In the genomic region with DNA sequence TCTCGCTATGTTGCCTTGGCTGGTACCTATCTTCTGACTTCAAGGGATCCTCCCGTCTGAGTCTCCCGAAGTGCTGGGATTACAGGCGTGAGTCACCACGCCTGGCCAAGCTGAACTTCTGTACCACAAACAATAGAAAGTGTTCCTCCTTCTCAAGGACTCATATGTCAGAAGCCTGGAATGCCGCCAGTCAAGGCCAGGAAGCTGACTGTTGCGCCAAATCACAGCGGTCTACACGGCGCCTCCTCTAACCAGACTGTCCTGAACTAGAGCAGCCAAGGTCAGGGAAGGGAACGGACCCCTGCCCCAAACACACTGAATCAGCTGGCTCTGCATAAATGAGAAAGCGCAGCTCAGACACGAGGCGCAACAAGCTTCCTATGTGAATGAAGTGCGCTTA, we compare ENCODE assay signal across 9 cellular contexts. TPM values are rescaled to one million over a fixed set of nuclear protein-coding genes. Genes with fewer than 3 reads are reported as not detected.
DNase-seq lines count a peak whose midpoint lies in the region; ATAC-seq and TF ChIP-seq lines count a peak whose summit lies in the region.
"Had no signal": no experiment of that assay in that cellular context is flagged by ENCODE, and none has a peak within 500 bp of the region (broad histone marks: within the 10 kb centered on the region; RNA-seq: fewer than 3 reads in every experiment).

No MANE protein-coding gene starts in this region.

- H3K36me3 Mint-ChIP-seq in naive thymus-derived CD8-positive, alpha-beta T cell: peaks cover 7 to 17% (median 7%) of the 10 kb centered on the region in 3 donors

- peaks cover 0 to 5% (median 0%) of the 10 kb centered on the region in 4 donors for H3K4me1 Mint-ChIP-seq in naive thymus-derived CD8-positive, alpha-beta T cell

- intact Hi-C loops in left lung (cut with DNase I): no loop called here

- POLR2A ChIA-PET in naive thymus-derived CD8-positive, alpha-beta T cell (lab: Charles Lee): no interaction called here

- TF ChIP-seq POLR2A in upper lobe of left lung (IDR thresholded peaks at IDR 0.05): peak in 1 of 4 donors; percentile 49

- no peak overlapping the region for H3K27ac Mint-ChIP-seq in naive thymus-derived CD8-positive, alpha-beta T cell

- peak; percentile 87 for ATAC-seq in left lung
- ATAC-seq in upper lobe of left lung (ENCODE audit: low FRiP score in 2 of 2): peak; percentile 78 to 86
- ATAC-seq in naive thymus-derived CD8-positive, alpha-beta T cell: no peak
- ATAC-seq in HG03095 (IDR thresholded peaks at IDR 0.05; ENCODE audit: unreplicated experiment): no peak

- TF ChIP-seq CTCF in choroid plexus epithelial cell (conservative IDR thresholded peaks at IDR 0.05; ENCODE audit: low read depth, low read length) (no peak), left lung (IDR thresholded peaks at IDR 0.05) (no peak), upper lobe of left lung (IDR thresholded peaks at IDR 0.05) (no peak)

- H3K27me3 ChIP-seq in left lung (no peaks in the 10 kb centered on the region), upper lobe of left lung (no peaks in the 10 kb centered on the region)

- H3K9me3 ChIP-seq in left lung (no peaks in the 10 kb centered on the region), upper lobe of left lung (no peaks in the 10 kb centered on the region)

- H3K27ac ChIP-seq in left lung (peak overlapping the region; percentile 22 to 49), upper lobe of left lung (peak overlapping the region in 3 of 4 donors; percentile 45 to 64 (median 53))
- H3K27ac ChIP-seq: 22Rv1 had no signal

- peaks cover 0 to 11% (median 4%) of the 10 kb centered on the region in 9 donors for H3K9me3 Mint-ChIP-seq in naive thymus-derived CD8-positive, alpha-beta T cell

- DNase-seq in DMS53 (lab: John Stamatoyannopoulos, UW) (peak; percentile 27), DMS53 treated with DMSO at 0.1 percent for 48 hours (lab: John Stamatoyannopoulos, UW; ENCODE audit: unreplicated experiment) (no peak), choroid plexus epithelial cell (ENCODE audit: low read depth) (peak; percentile 95), left lung (peak; percentile 88 to 89), upper lobe of left lung (peak in 1 of 2 donors; percentile 95)
- no peak for DNase-seq in naive thymus-derived CD8-positive, alpha-beta T cell
- no peak for DNase-seq in activated CD4-positive, CD25-positive, alpha-beta regulatory T cell treated with anti-CD3 and anti-CD28 coated beads, Interleukin-2, amount 50 U/mL, for 72 hours

- peak in 2 of 4 donors; percentile 30 to 90 for TF ChIP-seq EP300 in upper lobe of left lung (IDR thresholded peaks at IDR 0.05)

- H3K4me3 Mint-ChIP-seq in naive thymus-derived CD8-positive, alpha-beta T cell: no peak overlapping the region

- WGBS in upper lobe of left lung, 2 donors: 44 to 70% methylated on average over 10 to 15 of the region's 15 CpGs

- H3K4me1 ChIP-seq in left lung: peaks cover 12 to 49% of the 10 kb centered on the region in 2 donors
- peaks cover 18 to 25% (median 24%) of the 10 kb centered on the region in 4 donors for H3K4me1 ChIP-seq in upper lobe of left lung

- no peaks in the 10 kb centered on the region for H3K27me3 Mint-ChIP-seq in naive thymus-derived CD8-positive, alpha-beta T cell

- H3K4me3 ChIP-seq in choroid plexus epithelial cell (ENCODE audit: low read depth, low read length) (no peak overlapping the region), left lung (no peak overlapping the region), upper lobe of left lung (no peak overlapping the region)

- H3K36me3 ChIP-seq in left lung (peaks cover 0 to 8% of the 10 kb centered on the region in 2 donors), upper lobe of left lung (no peaks in the 10 kb centered on the region)

RNA-seq across cellular contexts. Expression of a gene that starts 14.6 kb away (rescaled TPM):
- total RNA-seq in left lung (10 to 100 TPM; 36.2 to 42.4 TPM), upper lobe of left lung (10 to 100 TPM; 46.7 to 80.7 (median 57.8) TPM)
- total RNA-seq in naive thymus-derived CD8-positive, alpha-beta T cell: 1 to 10 TPM; 2.2 to 2.9 TPM
- polyA plus RNA-seq in naive thymus-derived CD8-positive, alpha-beta T cell: 1 to 10 TPM; 2.4 to 4.5 (median 3.3) TPM

Comparison
In these comparisons a context has a peak if more than half of its experiments do, and no peak if none do; other contexts are left out.
1. DNase-seq: peak in DMS53 (single experiment), choroid plexus epithelial cell (single experiment) and left lung (2 of 2); none in DMS53 treated with DMSO at 0.1 percent for 48 hours (single experiment), naive thymus-derived CD8-positive, alpha-beta T cell (0 of 10) and activated CD4-positive, CD25-positive, alpha-beta regulatory T cell treated with anti-CD3 and anti-CD28 coated beads, Interleukin-2, amount 50 U/mL, for 72 hours (single experiment).
2. ATAC-seq: peak in left lung (single experiment) and upper lobe of left lung (2 of 2); none in naive thymus-derived CD8-positive, alpha-beta T cell (0 of 2) and HG03095 (single experiment).
3. RNA of a gene that starts 14.6 kb away (total RNA-seq): 46.7 to 80.7 TPM in upper lobe of left lung and 36.2 to 42.4 TPM in left lung; 2.2 to 2.9 TPM in naive thymus-derived CD8-positive, alpha-beta T cell; every median in the first group is over 4 times any median in the second.